Comparison of ENCODE assay signal across 31 cellular contexts in the genomic region with DNA sequence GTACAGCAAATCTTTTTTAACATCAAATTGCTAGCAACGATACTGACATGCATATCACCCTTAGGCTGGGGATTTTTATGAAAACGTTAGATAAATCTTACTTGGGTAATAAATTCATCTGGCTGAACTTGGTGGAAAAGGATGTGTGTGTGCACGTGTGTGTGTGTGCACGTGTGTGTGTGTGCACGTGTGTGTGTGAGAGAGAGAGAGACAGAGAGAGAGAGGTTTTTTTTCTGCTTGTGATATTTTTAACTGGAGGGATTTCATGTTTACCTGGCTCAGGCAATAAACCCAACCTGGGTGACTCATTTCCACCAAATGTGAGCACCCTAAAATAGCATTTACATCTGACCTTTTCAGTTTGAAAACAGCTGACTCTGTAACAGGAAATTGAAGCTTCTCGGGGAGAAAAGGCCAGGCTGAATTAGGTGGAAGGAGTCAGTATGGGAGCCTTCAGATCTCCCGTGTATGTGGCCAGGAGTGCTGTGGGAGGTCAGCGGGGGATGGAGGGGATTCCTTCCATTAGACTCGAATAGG.
DNase-seq lines count a peak whose midpoint lies in the region; ATAC-seq, FAIRE-seq and TF ChIP-seq lines count a peak whose summit lies in the region.
"Had no signal": no experiment of that assay in that cellular context is flagged by ENCODE, and none has a peak within 500 bp of the region (broad histone marks: within the 10 kb centered on the region; RNA-seq: fewer than 3 reads in every experiment).

No MANE protein-coding gene starts in this region.

- H3F3A ChIP-seq in GM23338 (replicated peaks; ENCODE audit: low read depth), result no peaks in the 10 kb centered on the region

- H3K4me1 ChIP-seq in GM23338 (ENCODE audit: insufficient read depth) (peaks cover 6% of the 10 kb centered on the region; the same call in 1 of the 2 replicates), RWPE2 (ENCODE audit: insufficient read depth, poor library complexity, severe bottlenecking) (peaks cover 13% of the 10 kb centered on the region), foreskin keratinocyte (peaks cover 9% of the 10 kb centered on the region)
- H3K4me1 ChIP-seq: adrenal gland, body of pancreas, upper lobe of right lung had no signal

- H4K20me1 ChIP-seq in GM23338 (replicated peaks; ENCODE audit: insufficient read depth), result no peaks in the 10 kb centered on the region

- no peak for FAIRE-seq in urothelium cell line (lab: Jason Lieb, UNC)
- FAIRE-seq: GM12891, RCC 7860 had no signal

- H3K27ac ChIP-seq in GM23338 (ENCODE audit: low read depth) (no peak overlapping the region), RWPE2 (ENCODE audit: poor library complexity, severe bottlenecking) (peak overlapping the region; percentile 38), foreskin keratinocyte (no peak overlapping the region)
- H3K27ac ChIP-seq: adrenal gland, body of pancreas, neutrophil, upper lobe of right lung had no signal

- H3K36me3 Mint-ChIP-seq in GM23338 (ENCODE audit: low read depth), result peaks cover 20% of the 10 kb centered on the region
- H3K36me3 Mint-ChIP-seq: stimulated activated effector memory CD8-positive, alpha-beta T cell treated with anti-CD3 and anti-CD28 coated beads, Interleukin-12 subunit alpha, Interleukin-12 subunit beta, amount 100 ng/mL, for 72 hours had no signal

- H3K27ac Mint-ChIP-seq in GM23338, result no peak overlapping the region
- H3K27ac Mint-ChIP-seq: activated T-cell treated with anti-CD3 and anti-CD28 coated beads, Interleukin-2, amount 50 U/mL, for 72 hours; progenitor cell of endocrine pancreas; stimulated activated effector memory CD8-positive, alpha-beta T cell treated with anti-CD3 and anti-CD28 coated beads, Interleukin-12 subunit alpha, Interleukin-12 subunit beta, amount 100 ng/mL, for 72 hours had no signal

- H2AFZ ChIP-seq in GM23338, result peak overlapping the region; percentile 69; the same call in 1 of the 2 replicates

- no peaks in the 10 kb centered on the region for H3K9me2 ChIP-seq in GM23338 (ENCODE audit: insufficient read depth)

- H3K27me3 Mint-ChIP-seq in GM23338 (ENCODE audit: insufficient read depth, low read depth, poor library complexity), result peaks cover 1% of the 10 kb centered on the region

- H3K4me2 ChIP-seq in GM23338, result peak overlapping the region; percentile 57; the same call in 1 of the 2 replicates

- H3K79me2 ChIP-seq in GM23338 (replicated peaks; ENCODE audit: insufficient read depth), result no peaks in the 10 kb centered on the region

- ATAC-seq in GM23338 (no peak; the same call in 2 of the 3 replicates), RWPE2 (ENCODE audit: low read depth) (peak; percentile 81), foreskin keratinocyte (peak; percentile 74), GM21723 (IDR thresholded peaks at IDR 0.05; ENCODE audit: unreplicated experiment) (no peak)
- ATAC-seq: activated T-cell treated with anti-CD3 and anti-CD28 coated beads, Interleukin-2, amount 50 U/mL, for 72 hours; body of pancreas; left cardiac atrium; sciatic nerve; stimulated activated effector memory CD8-positive, alpha-beta T cell treated with anti-CD3 and anti-CD28 coated beads, Interleukin-12 subunit alpha, Interleukin-12 subunit beta, amount 100 ng/mL, for 72 hours; upper lobe of right lung had no signal

- TF ChIP-seq CTCF in GM23338 (conservative IDR thresholded peaks at IDR 0.05; ENCODE audit: low read depth in 2 of 2), result no peak
- TF ChIP-seq CTCF in RWPE2 (IDR thresholded peaks at IDR 0.05; ENCODE audit: poor library complexity, severe bottlenecking), result no peak
- TF ChIP-seq CTCF in foreskin keratinocyte (conservative IDR thresholded peaks at IDR 0.05), result no peak

- peaks cover 25% of the 10 kb centered on the region for H3K9me3 Mint-ChIP-seq in GM23338

- H3K36me3 ChIP-seq in GM23338 (ENCODE audit: insufficient read depth), result peaks cover 11% of the 10 kb centered on the region; the same call in 1 of the 2 replicates
- no peaks in the 10 kb centered on the region for H3K36me3 ChIP-seq in RWPE2 (ENCODE audit: low read depth)
- H3K36me3 ChIP-seq: adrenal gland, neutrophil, upper lobe of right lung had no signal

- no peak overlapping the region for H3K4me3 ChIP-seq in GM23338
- H3K4me3 ChIP-seq in RWPE2 (ENCODE audit: severe bottlenecking), result no peak overlapping the region
- H3K4me3 ChIP-seq: adrenal gland, body of pancreas, upper lobe of right lung had no signal

- H3K9me3 ChIP-seq in RWPE2 (ENCODE audit: severe bottlenecking), result peaks cover 12% of the 10 kb centered on the region
- H3K9me3 ChIP-seq: body of pancreas, neutrophil, upper lobe of right lung had no signal

- no peak overlapping the region for H3K4me3 Mint-ChIP-seq in GM23338
- H3K4me3 Mint-ChIP-seq: activated T-cell treated with anti-CD3 and anti-CD28 coated beads, Interleukin-2, amount 50 U/mL, for 72 hours; stimulated activated effector memory CD8-positive, alpha-beta T cell treated with anti-CD3 and anti-CD28 coated beads, Interleukin-12 subunit alpha, Interleukin-12 subunit beta, amount 100 ng/mL, for 72 hours had no signal

- H3K27me3 ChIP-seq in GM23338 (ENCODE audit: insufficient read depth), result no peaks in the 10 kb centered on the region
- H3K27me3 ChIP-seq in RWPE2 (ENCODE audit: insufficient read depth, poor library complexity, severe bottlenecking), result no peaks in the 10 kb centered on the region
- H3K27me3 ChIP-seq in foreskin keratinocyte, result no peaks in the 10 kb centered on the region
- H3K27me3 ChIP-seq: adrenal gland, body of pancreas, neutrophil, upper lobe of right lung had no signal

- DNase-seq in GM23338 (ENCODE audit: low spot score) (peak; percentile 37), RWPE2 (ENCODE audit: low spot score) (no peak), foreskin keratinocyte (peak in 1 of 2 donors; percentile 63), urothelium cell line (ENCODE audit: low spot score) (peak; percentile 24), mesenteric fat pad (ENCODE audit: low spot score) (no peak), LoVo (ENCODE audit: low spot score) (no peak)
- DNase-seq: activated CD4-positive, alpha-beta T cell treated with anti-CD3 and anti-CD28 coated beads, Interleukin-2, amount 50 U/mL, for 4 hours; activated naive CD4-positive, alpha-beta T cell; activated T-cell treated with anti-CD3 and anti-CD28 coated beads, Interleukin-2, amount 50 U/mL, for 72 hours; adrenal gland; body of pancreas; COR-L47; DMS79 treated with DMSO at 0.1 percent for 48 hours; erythroblast; head of caudate nucleus; Karpas-422; left cardiac atrium; NCI-H1092; NCI-H187; NCI-H526; stimulated activated CD4-positive, alpha-beta T cell treated with anti-CD3 and anti-CD28 coated beads, Interleukin-12 subunit alpha, Interleukin-12 subunit beta, amount 100 ng/mL, for 4 hours; stimulated activated CD4-positive, alpha-beta T cell treated with anti-CD3 and anti-CD28 coated beads, Interleukin-4, amount 100 ng/mL, for 24 hours; substantia nigra; upper lobe of right lung had no signal

- H3K4me1 Mint-ChIP-seq in GM23338, result peaks cover 7% of the 10 kb centered on the region; the same call in 2 of the 3 replicates
- H3K4me1 Mint-ChIP-seq: stimulated activated effector memory CD8-positive, alpha-beta T cell treated with anti-CD3 and anti-CD28 coated beads, Interleukin-12 subunit alpha, Interleukin-12 subunit beta, amount 100 ng/mL, for 72 hours had no signal

Comparison
In these comparisons a context has a peak if more than half of its experiments do, and no peak if none do; other contexts are left out.
1. ATAC-seq: peak in RWPE2 (single experiment) and foreskin keratinocyte (single experiment); none in GM23338 (single experiment) and GM21723 (single experiment).
2. DNase-seq: peak in GM23338 (single experiment) and urothelium cell line (single experiment); none in RWPE2 (single experiment), mesenteric fat pad (single experiment) and LoVo (single experiment).